Comparison of ENCODE assay signal across 29 cellular contexts in the genomic region with DNA sequence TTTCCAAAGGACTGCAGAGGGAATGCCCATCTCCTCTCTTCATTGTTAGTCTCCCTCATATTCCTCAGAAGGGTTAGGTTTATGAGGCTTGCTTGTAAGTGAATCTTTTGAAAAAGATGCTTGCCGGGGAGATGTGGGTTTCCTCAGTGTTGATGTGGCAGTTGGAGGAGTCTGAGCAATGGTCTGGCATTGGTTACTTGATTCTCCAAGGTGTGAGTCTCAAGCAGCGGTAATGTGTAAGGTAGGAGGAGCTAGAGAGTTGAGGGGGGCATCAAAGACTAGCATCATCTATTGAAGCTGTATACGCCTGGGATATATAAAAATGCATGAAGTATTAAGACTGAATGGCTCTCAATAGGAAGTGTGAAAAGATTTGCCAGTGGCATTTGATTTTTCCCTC. TPM values are rescaled to one million over a fixed set of nuclear protein-coding genes. Genes with fewer than 3 reads are reported as not detected.
DNase-seq lines count a peak whose midpoint lies in the region; ATAC-seq, FAIRE-seq and TF ChIP-seq lines count a peak whose summit lies in the region.
"Had no signal": no experiment of that assay in that cellular context is flagged by ENCODE, and none has a peak within 500 bp of the region (broad histone marks: within the 10 kb centered on the region; RNA-seq: fewer than 3 reads in every experiment).

No MANE protein-coding gene starts in this region.

- H2AFZ ChIP-seq in astrocyte (ENCODE audit: low read depth, low read length) (no peak overlapping the region), trophoblast cell (ENCODE audit: insufficient read depth, low read length, poor library complexity) (no peak overlapping the region)

- no peak overlapping the region for H3K4me3 Mint-ChIP-seq in activated naive CD8-positive, alpha-beta T cell
- H3K4me3 Mint-ChIP-seq in activated naive CD8-positive, alpha-beta T cell treated with anti-CD3 and anti-CD28 coated beads for 36 hours = no peak overlapping the region
- H3K4me3 Mint-ChIP-seq in HFFc6 (no peak overlapping the region), astrocyte (ENCODE audit: unreplicated experiment) (no peak overlapping the region)
- H3K4me3 Mint-ChIP-seq: activated CD4-positive, alpha-beta memory T cell treated with anti-CD3 and anti-CD28 coated beads for 36 hours; activated T-cell treated with anti-CD3 and anti-CD28 coated beads, Interleukin-2, amount 50 U/mL, for 4 hours had no signal

- H3K9me3 Mint-ChIP-seq in activated naive CD8-positive, alpha-beta T cell (ENCODE audit: low read depth) = no peaks in the 10 kb centered on the region
- H3K9me3 Mint-ChIP-seq in activated naive CD8-positive, alpha-beta T cell treated with anti-CD3 and anti-CD28 coated beads for 36 hours = no peaks in the 10 kb centered on the region
- H3K9me3 Mint-ChIP-seq in HFFc6 (no peaks in the 10 kb centered on the region), astrocyte (ENCODE audit: unreplicated experiment) (no peaks in the 10 kb centered on the region)
- H3K9me3 Mint-ChIP-seq: activated CD4-positive, alpha-beta memory T cell treated with anti-CD3 and anti-CD28 coated beads for 36 hours; activated T-cell treated with anti-CD3 and anti-CD28 coated beads, Interleukin-2, amount 50 U/mL, for 4 hours had no signal

- H2BK12ac ChIP-seq in trophoblast cell (ENCODE audit: low read length) = no peak overlapping the region

- WGBS in trophoblast cell (ENCODE audit: extremely low coverage, insufficient coverage, insufficient read length) = no CpG with 5 or more reads among the region's 3 CpGs

- H3K27me3 Mint-ChIP-seq in activated naive CD8-positive, alpha-beta T cell = no peaks in the 10 kb centered on the region
- no peaks in the 10 kb centered on the region for H3K27me3 Mint-ChIP-seq in activated naive CD8-positive, alpha-beta T cell treated with anti-CD3 and anti-CD28 coated beads for 36 hours
- H3K27me3 Mint-ChIP-seq in HFFc6 (ENCODE audit: insufficient read depth) = peaks cover 2% of the 10 kb centered on the region; the same call in 1 of the 2 replicates
- H3K27me3 Mint-ChIP-seq in astrocyte (ENCODE audit: low read depth, unreplicated experiment) = no peaks in the 10 kb centered on the region
- H3K27me3 Mint-ChIP-seq: activated CD4-positive, alpha-beta memory T cell treated with anti-CD3 and anti-CD28 coated beads for 36 hours had no signal

- no peak overlapping the region for H3K9ac ChIP-seq in astrocyte (ENCODE audit: low read length)
- no peak overlapping the region for H3K9ac ChIP-seq in trophoblast cell (ENCODE audit: low read length)
- H3K9ac ChIP-seq: BLaER1, SK-N-SH had no signal

- H4K20me1 ChIP-seq in astrocyte (ENCODE audit: insufficient read depth, low read length) = peaks cover 93% of the 10 kb centered on the region

- H3K79me1 ChIP-seq in trophoblast cell (ENCODE audit: low read length) = no peaks in the 10 kb centered on the region

- FAIRE-seq in astrocyte (lab: Jason Lieb, UNC) = no peak
- FAIRE-seq: D721Med, GM12891, small intestine had no signal

- H3K14ac ChIP-seq in trophoblast cell (ENCODE audit: low read length) = no peak overlapping the region

- no peak overlapping the region for H4K91ac ChIP-seq in trophoblast cell (ENCODE audit: low read depth, low read length)

- no peak overlapping the region for H4K8ac ChIP-seq in trophoblast cell (ENCODE audit: low read depth, low read length)

- peaks cover 28% of the 10 kb centered on the region for H3K4me1 Mint-ChIP-seq in activated naive CD8-positive, alpha-beta T cell (ENCODE audit: low read depth)
- H3K4me1 Mint-ChIP-seq in activated naive CD8-positive, alpha-beta T cell treated with anti-CD3 and anti-CD28 coated beads for 36 hours = peaks cover 21% of the 10 kb centered on the region
- H3K4me1 Mint-ChIP-seq in HFFc6 (ENCODE audit: low read depth) (peaks cover 45% of the 10 kb centered on the region), astrocyte (ENCODE audit: low read depth, unreplicated experiment) (peaks cover 44% of the 10 kb centered on the region)

- H3K4me3 ChIP-seq in astrocyte (ENCODE audit: insufficient read depth, low read depth, low read length) (no peak overlapping the region), trophoblast cell (ENCODE audit: low read depth, low read length) (no peak overlapping the region)
- H3K4me3 ChIP-seq: BLaER1, heart left ventricle, thyroid gland had no signal

- H3K4ac ChIP-seq in trophoblast cell (ENCODE audit: low read depth, low read length) = peak overlapping the region; percentile 72

- H2AK5ac ChIP-seq in trophoblast cell (ENCODE audit: low read length) = no peak overlapping the region

- ATAC-seq in GM21423 (IDR thresholded peaks at IDR 0.05; ENCODE audit: unreplicated experiment) (no peak), HG03520 (IDR thresholded peaks at IDR 0.05; ENCODE audit: unreplicated experiment) (no peak)
- ATAC-seq: activated T-cell treated with anti-CD3 and anti-CD28 coated beads, Interleukin-2, amount 50 U/mL, for 4 hours; heart left ventricle; left cardiac atrium had no signal

- H2BK5ac ChIP-seq in trophoblast cell (ENCODE audit: low read depth, low read length, poor library complexity) = no peak overlapping the region

- no peak overlapping the region for H3K18ac ChIP-seq in trophoblast cell (ENCODE audit: low read length)

- H3K27ac ChIP-seq in astrocyte (ENCODE audit: low read depth, low read length) (no peak overlapping the region), trophoblast cell (ENCODE audit: low read depth, low read length) (no peak overlapping the region)
- H3K27ac ChIP-seq: BLaER1, heart left ventricle, HL-60, thyroid gland had no signal

- peaks cover 18% of the 10 kb centered on the region for H3K4me1 ChIP-seq in astrocyte (ENCODE audit: insufficient read depth, low read length)
- no peaks in the 10 kb centered on the region for H3K4me1 ChIP-seq in trophoblast cell (ENCODE audit: control insufficient read depth in 1 of 2, insufficient read depth in 2 of 2, low read length in 2 of 2)

- no peak overlapping the region for H2BK120ac ChIP-seq in trophoblast cell (ENCODE audit: insufficient read depth, low read length, poor library complexity)

- H3K4me2 ChIP-seq in astrocyte (ENCODE audit: low read length) (no peak overlapping the region), trophoblast cell (ENCODE audit: low read length) (no peak overlapping the region)
- H3K4me2 ChIP-seq: BLaER1, SK-N-SH had no signal

- TF ChIP-seq CTCF in HFFc6 (IDR thresholded peaks at IDR 0.05) = no peak
- TF ChIP-seq CTCF in astrocyte (IDR thresholded peaks at IDR 0.05; ENCODE audit: insufficient read depth, low read depth, low read length) = no peak

- DNase-seq in activated naive CD8-positive, alpha-beta T cell treated with anti-CD3 and anti-CD28 coated beads for 36 hours = no peak
- DNase-seq in HFFc6 (no peak), astrocyte (ENCODE audit: low read depth) (no peak), trophoblast cell (no peak), NCI-H187 (lab: John Stamatoyannopoulos, UW) (no peak)
- DNase-seq: activated CD4-positive, alpha-beta memory T cell treated with anti-CD3 and anti-CD28 coated beads for 36 hours; activated T-cell treated with anti-CD3 and anti-CD28 coated beads, Interleukin-2, amount 50 U/mL, for 4 hours; effector CD8-positive, alpha-beta T cell; foreskin fibroblast; H7; heart left ventricle; left cardiac atrium; mammary epithelial cell; NCI-H1105; NCI-H2029 treated with DMSO at 0.1 percent for 48 hours; NCI-H774; nucleus accumbens; SK-N-SH; small intestine; stimulated activated CD4-positive, alpha-beta T cell treated with anti-CD3 and anti-CD28 coated beads, Interleukin-2, amount 100 ng/mL, for 24 hours; stimulated activated naive CD4-positive, alpha-beta T cell; thyroid gland had no signal

- H3K36me3 Mint-ChIP-seq in activated naive CD8-positive, alpha-beta T cell = peaks cover 7% of the 10 kb centered on the region
- H3K36me3 Mint-ChIP-seq in activated naive CD8-positive, alpha-beta T cell treated with anti-CD3 and anti-CD28 coated beads for 36 hours = peaks cover 42% of the 10 kb centered on the region
- H3K36me3 Mint-ChIP-seq in HFFc6 (ENCODE audit: low read depth) (peaks cover 37% of the 10 kb centered on the region), astrocyte (ENCODE audit: low read depth, unreplicated experiment) (peaks cover 34% of the 10 kb centered on the region)

- H3K27ac Mint-ChIP-seq in activated naive CD8-positive, alpha-beta T cell = peak overlapping the region; percentile 7
- no peak overlapping the region for H3K27ac Mint-ChIP-seq in activated naive CD8-positive, alpha-beta T cell treated with anti-CD3 and anti-CD28 coated beads for 36 hours
- H3K27ac Mint-ChIP-seq in HFFc6 (peak overlapping the region; percentile 39; the same call in 1 of the 2 replicates), astrocyte (ENCODE audit: unreplicated experiment) (peak overlapping the region; percentile 36)
- H3K27ac Mint-ChIP-seq: activated CD4-positive, alpha-beta memory T cell treated with anti-CD3 and anti-CD28 coated beads for 36 hours had no signal

- peaks cover 97% of the 10 kb centered on the region for H3K79me2 ChIP-seq in astrocyte (ENCODE audit: insufficient read depth, low read length)
- peaks cover 8% of the 10 kb centered on the region for H3K79me2 ChIP-seq in trophoblast cell (ENCODE audit: control insufficient read depth, insufficient read depth, low read length, poor library complexity)

- H3K9me3 ChIP-seq in astrocyte (ENCODE audit: insufficient read depth, low read depth, low read length) (no peaks in the 10 kb centered on the region), trophoblast cell (ENCODE audit: insufficient read depth, low read depth, low read length) (no peaks in the 10 kb centered on the region)
- H3K9me3 ChIP-seq: BLaER1, heart left ventricle, SK-N-SH, thyroid gland had no signal

- no peaks in the 10 kb centered on the region for H3K27me3 ChIP-seq in astrocyte (ENCODE audit: insufficient read depth, low read length)
- no peaks in the 10 kb centered on the region for H3K27me3 ChIP-seq in trophoblast cell (ENCODE audit: insufficient read depth, low read length)
- H3K27me3 ChIP-seq: BLaER1, heart left ventricle, thyroid gland had no signal

- H3K36me3 ChIP-seq in astrocyte (ENCODE audit: insufficient read depth, low read length) = peaks cover 68% of the 10 kb centered on the region
- peaks cover 25 to 54% of the 10 kb centered on the region in 2 experiments for H3K36me3 ChIP-seq in trophoblast cell (ENCODE audit: control insufficient read depth in 1 of 2, insufficient read depth in 2 of 2, low read length in 2 of 2)

- no peak overlapping the region for H4K12ac ChIP-seq in trophoblast cell (ENCODE audit: low read depth, low read length)

- H3K23ac ChIP-seq in trophoblast cell (ENCODE audit: low read length) = no peak overlapping the region

RNA-seq across cellular contexts. Expression of a gene that starts 21.5 kb away (rescaled TPM):
- 100 to 1,000 TPM; 221 to 222 TPM for total RNA-seq in activated naive CD8-positive, alpha-beta T cell treated with anti-CD3 and anti-CD28 coated beads for 36 hours
- total RNA-seq in HFFc6 (2021; fragmentation: NEBNext Ultra II Directional; extraction: Animal tissue kit (Norgen Biotek cat#: 25700)) = 100 to 1,000 TPM; 119 to 160 (median 148) TPM
- total RNA-seq in astrocyte = 126 and 139 TPM in 2 replicates
- polyA plus RNA-seq in trophoblast cell (2013) = 145 and 147 TPM in 2 replicates

RNA-seq across cellular contexts. Expression of a gene that starts 37.6 kb away (rescaled TPM):
- total RNA-seq in activated naive CD8-positive, alpha-beta T cell treated with anti-CD3 and anti-CD28 coated beads for 36 hours = 10 to 100 TPM; 24.0 to 25.2 TPM
- total RNA-seq in HFFc6 (2021; fragmentation: NEBNext Ultra II Directional; extraction: Animal tissue kit (Norgen Biotek cat#: 25700)) = 10 to 100 TPM; 17.6 to 23.2 (median 20.8) TPM
- total RNA-seq in astrocyte = 11.8 and 13.3 TPM in 2 replicates
- 10.1 and 11.0 TPM in 2 replicates for polyA plus RNA-seq in trophoblast cell (2013)
